Comparison of ENCODE assay signal across 14 cellular contexts in the genomic region with DNA sequence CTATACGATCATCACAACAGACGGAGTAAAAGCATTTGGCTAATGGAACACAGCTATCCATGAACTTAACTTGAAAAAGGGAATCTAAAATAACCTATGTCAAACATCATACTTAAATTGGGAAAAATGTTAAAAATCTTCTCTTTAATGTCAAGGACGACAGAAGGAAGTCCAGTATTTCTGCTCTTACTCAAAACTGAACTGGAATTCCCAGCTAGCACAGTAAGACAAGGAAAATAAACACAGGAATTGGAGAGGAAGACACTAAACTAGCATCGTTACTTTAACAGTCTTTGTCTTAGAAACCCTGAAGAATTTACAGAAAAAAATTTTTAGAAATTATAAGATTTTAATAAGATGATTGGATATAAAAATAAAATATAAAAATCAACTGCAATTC.
DNase-seq lines count a peak whose midpoint lies in the region; ATAC-seq and TF ChIP-seq lines count a peak whose summit lies in the region.
"Had no signal": no experiment of that assay in that cellular context is flagged by ENCODE, and none has a peak within 500 bp of the region (broad histone marks: within the 10 kb centered on the region; RNA-seq: fewer than 3 reads in every experiment).

No MANE protein-coding gene starts in this region.

- 70 to 77% methylated on average over 4 of the region's 4 CpGs for WGBS in esophagus squamous epithelium, 2 donors
- 47 to 80% (median 61%) methylated on average over 4 of the region's 4 CpGs for WGBS in psoas muscle, 3 donors

- H3K4me1 ChIP-seq in esophagus squamous epithelium (peaks cover 27 to 96% (median 75%) of the 10 kb centered on the region in 3 donors), psoas muscle (peaks cover 100% of the 10 kb centered on the region)

- TF ChIP-seq CTCF in esophagus squamous epithelium (IDR thresholded peaks at IDR 0.05) (no peak), psoas muscle (IDR thresholded peaks at IDR 0.05) (no peak)

- no peak for TF ChIP-seq POLR2A in esophagus squamous epithelium (IDR thresholded peaks at IDR 0.05)

- peak overlapping the region; percentile 98 to 99 for H3K27ac Mint-ChIP-seq in T-cell
- H3K27ac Mint-ChIP-seq: HFFc6 had no signal

- H3K27me3 Mint-ChIP-seq in T-cell: no peaks in the 10 kb centered on the region

- H3K27ac ChIP-seq in esophagus squamous epithelium (peak overlapping the region in 3 of 4 donors; percentile 70 to 86 (median 82)), psoas muscle (peak overlapping the region; percentile 97)
- H3K27ac ChIP-seq: thyroid gland had no signal

- H3K4me3 ChIP-seq in esophagus squamous epithelium (no peak overlapping the region), psoas muscle (peak overlapping the region; percentile 23)
- H3K4me3 ChIP-seq: GM12878, SK-N-MC, thyroid gland had no signal

- H3K27me3 ChIP-seq in esophagus squamous epithelium (no peaks in the 10 kb centered on the region), psoas muscle (ENCODE audit: insufficient read depth in 3 of 3, low read length in 2 of 3) (no peaks in the 10 kb centered on the region)
- H3K27me3 ChIP-seq: thyroid gland had no signal

- peak overlapping the region in 2 of 3 donors; percentile 50 to 79 for H3K4me3 Mint-ChIP-seq in T-cell

- DNase-seq in EH (ENCODE audit: low read depth) (peak; percentile 44), T-cell (no peak), esophagus squamous epithelium (lab: John Stamatoyannopoulos, UW) (no peak), psoas muscle (no peak), DMS 273 (lab: John Stamatoyannopoulos, UW; ENCODE audit: unreplicated experiment) (no peak), NCI-H524 treated with DMSO at 0.1 percent for 48 hours (lab: John Stamatoyannopoulos, UW) (no peak)
- DNase-seq: C1 segment of cervical spinal cord, HFFc6, mammary epithelial cell, NCI-H1436 treated with DMSO at 0.1 percent for 48 hours, thyroid gland had no signal

- POLR2A ChIA-PET in T-cell (lab: Charles Lee): no interaction called here

- H3K9me3 Mint-ChIP-seq in T-cell: no peaks in the 10 kb centered on the region
- H3K9me3 Mint-ChIP-seq: HFFc6 had no signal

- intact Hi-C loops in esophagus squamous epithelium (cut with DNase I) (no loop called here), psoas muscle (cut with DNase I) (no loop called here)

- H3K36me3 Mint-ChIP-seq in T-cell: peaks cover 3% of the 10 kb centered on the region

- H3K9me3 ChIP-seq in esophagus squamous epithelium (no peaks in the 10 kb centered on the region), psoas muscle (no peaks in the 10 kb centered on the region)
- H3K9me3 ChIP-seq: thyroid gland had no signal

- H3K4me1 Mint-ChIP-seq in T-cell: peaks cover 71 to 91% (median 80%) of the 10 kb centered on the region in 3 donors

- no peak for ATAC-seq in T-cell (replicated peaks in 1 of 4)
- no peak for ATAC-seq in psoas muscle
- ATAC-seq in GM21360 (IDR thresholded peaks at IDR 0.05; ENCODE audit: unreplicated experiment): no peak

- H3K36me3 ChIP-seq in esophagus squamous epithelium (peaks cover 0 to 11% (median 0%) of the 10 kb centered on the region in 3 donors), psoas muscle (ENCODE audit: insufficient read depth in 1 of 2, low read depth in 1 of 2) (peaks cover 0 to 8% of the 10 kb centered on the region in 2 donors)
- H3K36me3 ChIP-seq: thyroid gland had no signal

- CTCF ChIA-PET in T-cell (lab: Charles Lee): interaction anchor here in 1 of 2 donors (0.9 to 1.9 kb wide), 2 partner anchors 13 to 21 kb away, joined by 4 to 8 read pairs; no protein-coding TSS in a partner anchor
